Comparison of ENCODE assay signal across 30 cellular contexts in genomic region chr2:223921204-223921603, GRCh38.
"Had no signal": no experiment of that assay in that cellular context is flagged by ENCODE, and none has a peak within 500 bp of the region (broad histone marks: within the 10 kb centered on the region; RNA-seq: fewer than 3 reads in every experiment).

No MANE protein-coding gene starts in this region.

- H3K4me3 Mint-ChIP-seq: activated CD8-positive, alpha-beta T cell treated with anti-CD3 and anti-CD28 coated beads, Interleukin-2, amount 10 ng/mL, durations not matched to agents 7 days and 5 days; activated naive CD8-positive, alpha-beta T cell treated with anti-CD3 and anti-CD28 coated beads, Interleukin-2, amount 50 U/mL, for 24 hours; activated T-helper 1 cell treated with anti-CD3 and anti-CD28 coated beads, Interleukin-12 subunit alpha, Interleukin-12 subunit beta, Interleukin-2, Interleukin-4 antibody, amounts not matched to agents 30 ng/mL and 10 ng/mL and 1 ng/mL, durations not matched to agents 14 hours and 24 hours and 36 hours; T-helper 1 cell treated with Interleukin-12 subunit alpha and Interleukin-12 subunit beta and Interleukin-4 antibody, amounts not matched to agents 30 μg/mL and 1 μg/mL, for 36 hours; WTC11 had no signal

- H3K27ac Mint-ChIP-seq: activated naive CD8-positive, alpha-beta T cell treated with anti-CD3 and anti-CD28 coated beads, Interleukin-2, amount 50 U/mL, for 24 hours; activated T-helper 1 cell treated with anti-CD3 and anti-CD28 coated beads, Interleukin-12 subunit alpha, Interleukin-12 subunit beta, Interleukin-2, Interleukin-4 antibody, amounts not matched to agents 30 ng/mL and 10 ng/mL and 1 ng/mL, durations not matched to agents 14 hours and 24 hours and 36 hours; T-helper 1 cell treated with Interleukin-12 subunit alpha and Interleukin-12 subunit beta and Interleukin-4 antibody, amounts not matched to agents 30 μg/mL and 1 μg/mL, for 36 hours; WTC11 had no signal

- H3K9me3 Mint-ChIP-seq: activated naive CD8-positive, alpha-beta T cell treated with anti-CD3 and anti-CD28 coated beads, Interleukin-2, amount 50 U/mL, for 24 hours; activated T-helper 1 cell treated with anti-CD3 and anti-CD28 coated beads, Interleukin-12 subunit alpha, Interleukin-12 subunit beta, Interleukin-2, Interleukin-4 antibody, amounts not matched to agents 30 ng/mL and 10 ng/mL and 1 ng/mL, durations not matched to agents 14 hours and 24 hours and 36 hours; T-helper 1 cell treated with Interleukin-12 subunit alpha and Interleukin-12 subunit beta and Interleukin-4 antibody, amounts not matched to agents 30 μg/mL and 1 μg/mL, for 36 hours had no signal

- H3K27me3 Mint-ChIP-seq: activated naive CD8-positive, alpha-beta T cell treated with anti-CD3 and anti-CD28 coated beads, Interleukin-2, amount 50 U/mL, for 24 hours had no signal

- ATAC-seq: activated CD8-positive, alpha-beta T cell treated with anti-CD3 and anti-CD28 coated beads, Interleukin-2, amount 10 ng/mL, durations not matched to agents 7 days and 5 days; activated naive CD8-positive, alpha-beta T cell treated with anti-CD3 and anti-CD28 coated beads, Interleukin-2, amount 50 U/mL, for 24 hours; body of pancreas; WTC11 had no signal

- DNase-seq: activated CD4-positive, alpha-beta T cell treated with anti-CD3 and anti-CD28 coated beads for 48 hours; activated CD4-positive, alpha-beta T cell treated with anti-CD3 and anti-CD28 coated beads, Interleukin-2, amount 50 U/mL, for 4 hours; activated CD4-positive, CD25-positive, alpha-beta regulatory T cell treated with anti-CD3 and anti-CD28 coated beads, Interleukin-2, amount 50 U/mL, for 72 hours; activated CD8-positive, alpha-beta memory T cell treated with anti-CD3 and anti-CD28 coated beads, Interleukin-2, amount 50 U/mL, for 48 hours; activated CD8-positive, alpha-beta T cell treated with anti-CD3 and anti-CD28 coated beads, Interleukin-2, amount 10 ng/mL, durations not matched to agents 7 days and 5 days; activated effector memory CD4-positive, alpha-beta T cell treated with anti-CD3 and anti-CD28 coated beads, Interleukin-2, amount 50 U/mL, for 16 hours; activated naive CD4-positive, alpha-beta T cell treated with anti-CD3 and anti-CD28 coated beads, Interleukin-2, amount 50 U/mL, for 16 hours; activated naive CD8-positive, alpha-beta T cell treated with anti-CD3 and anti-CD28 coated beads, Interleukin-2, amount 50 U/mL, for 24 hours; activated T-cell treated with anti-CD3 and anti-CD28 coated beads, Interleukin-2, amount 50 U/mL, for 1 hour; amniotic stem cell; body of pancreas; central memory CD4-positive, alpha-beta T cell; Kasumi-1; KBM-7; NCI-H1092; NCI-H1417 treated with DMSO at 0.1 percent for 48 hours; NCI-H1694; NCI-H2029; NCI-H2107; NCI-H2171 treated with DMSO at 0.1 percent for 48 hours; NCI-H345; NCI-H510A; NCI-H526 treated with DMSO at 0.1 percent for 48 hours; NK-92 treated with Interleukin-12 subunit alpha and Interleukin-12 subunit beta, amount 100 ng/mL, for 24 hours; SHP77 treated with DMSO at 0.1 percent for 48 hours; T-helper 9 cell had no signal

- FAIRE-seq: bronchial epithelial cell had no signal
